ENCODE assay signal across 1 cellular context in the genomic region with DNA sequence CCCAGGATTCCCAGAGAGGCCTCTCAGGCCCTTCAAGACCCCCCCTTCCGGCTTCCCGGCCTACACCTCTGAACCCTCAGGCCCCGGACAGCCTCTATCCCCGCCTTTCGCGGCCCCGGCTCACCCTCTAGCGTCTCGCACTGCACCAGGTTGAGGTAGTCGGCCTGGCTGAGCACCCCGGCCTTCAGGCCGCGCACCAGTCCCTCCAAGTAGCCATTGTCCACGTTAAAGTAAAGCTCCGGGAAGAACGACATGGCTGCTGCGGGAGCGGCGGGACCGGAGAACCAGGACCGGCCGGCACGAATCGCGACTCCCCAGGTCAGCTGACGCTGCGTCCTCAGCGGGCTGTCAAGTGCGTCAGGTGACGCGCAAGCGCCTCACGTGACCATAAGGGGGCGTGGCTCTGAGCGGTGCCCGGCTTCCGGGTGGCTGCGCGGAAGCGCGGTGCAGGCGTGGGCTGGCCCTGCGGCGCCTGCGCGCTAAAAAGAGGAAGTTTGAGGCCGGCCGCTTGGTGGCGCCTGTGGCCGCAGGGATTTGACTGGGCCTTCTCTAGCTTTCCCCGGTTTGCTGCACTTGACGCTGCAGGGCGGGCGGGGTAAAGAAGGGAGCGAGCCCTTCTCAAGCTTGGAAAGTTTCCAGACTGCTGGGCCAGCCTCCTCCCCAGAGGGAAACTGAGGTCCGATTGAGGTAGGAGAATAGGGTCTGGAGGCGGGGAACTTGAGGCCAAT.
A peak's percentile ranks its signal among the peaks of the same experiment; 100 is the strongest.
TF ChIP-seq lines count a peak whose summit lies in the region.

A gene (minus strand): TSS at position 325 of the 728 bp plus-strand sequence. CDS start 71 bp downstream, at position 254.

TF ChIP-seq in HepG2, 621 proteins besides CTCF, POLR2A, EP300 and RAD21 (continued from another document and continues in another):
- TF ChIP-seq, protein P1, sequence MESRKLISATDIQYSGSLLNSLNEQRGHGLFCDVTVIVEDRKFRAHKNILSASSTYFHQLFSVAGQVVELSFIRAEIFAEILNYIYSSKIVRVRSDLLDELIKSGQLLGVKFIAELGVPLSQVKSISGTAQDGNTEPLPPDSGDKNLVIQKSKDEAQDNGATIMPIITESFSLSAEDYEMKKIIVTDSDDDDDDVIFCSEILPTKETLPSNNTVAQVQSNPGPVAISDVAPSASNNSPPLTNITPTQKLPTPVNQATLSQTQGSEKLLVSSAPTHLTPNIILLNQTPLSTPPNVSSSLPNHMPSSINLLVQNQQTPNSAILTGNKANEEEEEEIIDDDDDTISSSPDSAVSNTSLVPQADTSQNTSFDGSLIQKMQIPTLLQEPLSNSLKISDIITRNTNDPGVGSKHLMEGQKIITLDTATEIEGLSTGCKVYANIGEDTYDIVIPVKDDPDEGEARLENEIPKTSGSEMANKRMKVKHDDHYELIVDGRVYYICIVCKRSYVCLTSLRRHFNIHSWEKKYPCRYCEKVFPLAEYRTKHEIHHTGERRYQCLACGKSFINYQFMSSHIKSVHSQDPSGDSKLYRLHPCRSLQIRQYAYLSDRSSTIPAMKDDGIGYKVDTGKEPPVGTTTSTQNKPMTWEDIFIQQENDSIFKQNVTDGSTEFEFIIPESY (CRISPR knock-in tag; IDR thresholded peaks at IDR 0.05) = peak; percentile 52; the same call in 1 of the 2 replicates
- TF ChIP-seq SKI (IDR thresholded peaks at IDR 0.05; ENCODE audit: partially characterized antibody) (peak; percentile 56), ZNF256 (CRISPR knock-in tag; conservative IDR thresholded peaks at IDR 0.05) (no peak), PHF8 (CRISPR knock-in tag; IDR thresholded peaks at IDR 0.05) (peak; percentile 95), ZNF589 (CRISPR knock-in tag; conservative IDR thresholded peaks at IDR 0.05) (peak; percentile 70; the same call in 1 of the 2 replicates), TBX3 (IDR thresholded peaks at IDR 0.05; ENCODE audit: borderline replicate concordance) (peak; percentile 67), ZNF616 (CRISPR knock-in tag; IDR thresholded peaks at IDR 0.05; ENCODE audit: low read depth) (peak; percentile 77; the same call in 1 of the 2 replicates), ZNF263 (CRISPR knock-in tag; IDR thresholded peaks at IDR 0.05) (no peak), ZC3H13 (CRISPR knock-in tag; IDR thresholded peaks at IDR 0.05) (peak; percentile 45; the same call in 1 of the 2 replicates), TCF7L2 (IDR thresholded peaks at IDR 0.05; ENCODE audit: low read depth, low read length) (no peak), ZSCAN21 (CRISPR knock-in tag; IDR thresholded peaks at IDR 0.05; ENCODE audit: borderline replicate concordance) (no peak; the same call in 1 of the 2 replicates), MAF1 (CRISPR knock-in tag; IDR thresholded peaks at IDR 0.05; ENCODE audit: borderline replicate concordance) (peak; percentile 86), ZNF788 (CRISPR knock-in tag; IDR thresholded peaks at IDR 0.05; ENCODE audit: borderline replicate concordance) (peak; percentile 99), FOXA3 (CRISPR knock-in tag; IDR thresholded peaks at IDR 0.05) (peak; percentile 64; the same call in 1 of the 2 replicates), DR1 (CRISPR knock-in tag; IDR thresholded peaks at IDR 0.05) (peak; percentile 62; the same call in 1 of the 2 replicates), EED (CRISPR knock-in tag; IDR thresholded peaks at IDR 0.05) (peak; percentile 90), ZNF549 (CRISPR knock-in tag; IDR thresholded peaks at IDR 0.05) (no peak), STAG1 (CRISPR knock-in tag; IDR thresholded peaks at IDR 0.05) (peak; percentile 68), FOXO1 (CRISPR knock-in tag; IDR thresholded peaks at IDR 0.05) (peak; percentile 45), ZNF136 (CRISPR knock-in tag; IDR thresholded peaks at IDR 0.05; ENCODE audit: low read depth) (peak; percentile 52; the same call in 1 of the 2 replicates), AGO1 (IDR thresholded peaks at IDR 0.05; ENCODE audit: low read depth, low read length, poor library complexity, severe bottlenecking) (peak; percentile 26), NFKBIZ (CRISPR knock-in tag; IDR thresholded peaks at IDR 0.05) (0 out of 2 replicates have a peak, but pooled peaks have one; percentile 81), ARNT2 (CRISPR knock-in tag; IDR thresholded peaks at IDR 0.05; ENCODE audit: low read depth) (peak; percentile 66; the same call in 1 of the 2 replicates), KLF12 (CRISPR knock-in tag; IDR thresholded peaks at IDR 0.05; ENCODE audit: borderline replicate concordance) (0 out of 2 replicates have a peak, but pooled peaks have one; percentile 26), SOX13 (IDR thresholded peaks at IDR 0.05) (peak; percentile 21; the same call in 1 of the 2 replicates), SOX13 (CRISPR knock-in tag; conservative IDR thresholded peaks at IDR 0.05 in 1 of 2, IDR thresholded peaks at IDR 0.05 in 1 of 2) (peak in 1 of 2 experiments; percentile 42; a peak in 1 of 4 replicates), HDAC2 (CRISPR knock-in tag; IDR thresholded peaks at IDR 0.05) (peak; percentile 96), CEBPG (CRISPR knock-in tag; IDR thresholded peaks at IDR 0.05) (no peak; the same call in 1 of the 2 replicates), RELA (CRISPR knock-in tag; IDR thresholded peaks at IDR 0.05) (peak; percentile 92; the same call in 1 of the 2 replicates)
- TF ChIP-seq, protein P2, sequence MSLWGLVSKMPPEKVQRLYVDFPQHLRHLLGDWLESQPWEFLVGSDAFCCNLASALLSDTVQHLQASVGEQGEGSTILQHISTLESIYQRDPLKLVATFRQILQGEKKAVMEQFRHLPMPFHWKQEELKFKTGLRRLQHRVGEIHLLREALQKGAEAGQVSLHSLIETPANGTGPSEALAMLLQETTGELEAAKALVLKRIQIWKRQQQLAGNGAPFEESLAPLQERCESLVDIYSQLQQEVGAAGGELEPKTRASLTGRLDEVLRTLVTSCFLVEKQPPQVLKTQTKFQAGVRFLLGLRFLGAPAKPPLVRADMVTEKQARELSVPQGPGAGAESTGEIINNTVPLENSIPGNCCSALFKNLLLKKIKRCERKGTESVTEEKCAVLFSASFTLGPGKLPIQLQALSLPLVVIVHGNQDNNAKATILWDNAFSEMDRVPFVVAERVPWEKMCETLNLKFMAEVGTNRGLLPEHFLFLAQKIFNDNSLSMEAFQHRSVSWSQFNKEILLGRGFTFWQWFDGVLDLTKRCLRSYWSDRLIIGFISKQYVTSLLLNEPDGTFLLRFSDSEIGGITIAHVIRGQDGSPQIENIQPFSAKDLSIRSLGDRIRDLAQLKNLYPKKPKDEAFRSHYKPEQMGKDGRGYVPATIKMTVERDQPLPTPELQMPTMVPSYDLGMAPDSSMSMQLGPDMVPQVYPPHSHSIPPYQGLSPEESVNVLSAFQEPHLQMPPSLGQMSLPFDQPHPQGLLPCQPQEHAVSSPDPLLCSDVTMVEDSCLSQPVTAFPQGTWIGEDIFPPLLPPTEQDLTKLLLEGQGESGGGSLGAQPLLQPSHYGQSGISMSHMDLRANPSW (CRISPR knock-in tag; IDR thresholded peaks at IDR 0.05; ENCODE audit: borderline replicate concordance) = peak; percentile 88
- TF ChIP-seq, protein P3, sequence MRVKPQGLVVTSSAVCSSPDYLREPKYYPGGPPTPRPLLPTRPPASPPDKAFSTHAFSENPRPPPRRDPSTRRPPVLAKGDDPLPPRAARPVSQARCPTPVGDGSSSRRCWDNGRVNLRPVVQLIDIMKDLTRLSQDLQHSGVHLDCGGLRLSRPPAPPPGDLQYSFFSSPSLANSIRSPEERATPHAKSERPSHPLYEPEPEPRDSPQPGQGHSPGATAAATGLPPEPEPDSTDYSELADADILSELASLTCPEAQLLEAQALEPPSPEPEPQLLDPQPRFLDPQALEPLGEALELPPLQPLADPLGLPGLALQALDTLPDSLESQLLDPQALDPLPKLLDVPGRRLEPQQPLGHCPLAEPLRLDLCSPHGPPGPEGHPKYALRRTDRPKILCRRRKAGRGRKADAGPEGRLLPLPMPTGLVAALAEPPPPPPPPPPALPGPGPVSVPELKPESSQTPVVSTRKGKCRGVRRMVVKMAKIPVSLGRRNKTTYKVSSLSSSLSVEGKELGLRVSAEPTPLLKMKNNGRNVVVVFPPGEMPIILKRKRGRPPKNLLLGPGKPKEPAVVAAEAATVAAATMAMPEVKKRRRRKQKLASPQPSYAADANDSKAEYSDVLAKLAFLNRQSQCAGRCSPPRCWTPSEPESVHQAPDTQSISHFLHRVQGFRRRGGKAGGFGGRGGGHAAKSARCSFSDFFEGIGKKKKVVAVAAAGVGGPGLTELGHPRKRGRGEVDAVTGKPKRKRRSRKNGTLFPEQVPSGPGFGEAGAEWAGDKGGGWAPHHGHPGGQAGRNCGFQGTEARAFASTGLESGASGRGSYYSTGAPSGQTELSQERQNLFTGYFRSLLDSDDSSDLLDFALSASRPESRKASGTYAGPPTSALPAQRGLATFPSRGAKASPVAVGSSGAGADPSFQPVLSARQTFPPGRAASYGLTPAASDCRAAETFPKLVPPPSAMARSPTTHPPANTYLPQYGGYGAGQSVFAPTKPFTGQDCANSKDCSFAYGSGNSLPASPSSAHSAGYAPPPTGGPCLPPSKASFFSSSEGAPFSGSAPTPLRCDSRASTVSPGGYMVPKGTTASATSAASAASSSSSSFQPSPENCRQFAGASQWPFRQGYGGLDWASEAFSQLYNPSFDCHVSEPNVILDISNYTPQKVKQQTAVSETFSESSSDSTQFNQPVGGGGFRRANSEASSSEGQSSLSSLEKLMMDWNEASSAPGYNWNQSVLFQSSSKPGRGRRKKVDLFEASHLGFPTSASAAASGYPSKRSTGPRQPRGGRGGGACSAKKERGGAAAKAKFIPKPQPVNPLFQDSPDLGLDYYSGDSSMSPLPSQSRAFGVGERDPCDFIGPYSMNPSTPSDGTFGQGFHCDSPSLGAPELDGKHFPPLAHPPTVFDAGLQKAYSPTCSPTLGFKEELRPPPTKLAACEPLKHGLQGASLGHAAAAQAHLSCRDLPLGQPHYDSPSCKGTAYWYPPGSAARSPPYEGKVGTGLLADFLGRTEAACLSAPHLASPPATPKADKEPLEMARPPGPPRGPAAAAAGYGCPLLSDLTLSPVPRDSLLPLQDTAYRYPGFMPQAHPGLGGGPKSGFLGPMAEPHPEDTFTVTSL (CRISPR knock-in tag; IDR thresholded peaks at IDR 0.05; ENCODE audit: borderline replicate concordance) = peak; percentile 69; the same call in 1 of the 2 replicates
- TF ChIP-seq, protein P4, sequence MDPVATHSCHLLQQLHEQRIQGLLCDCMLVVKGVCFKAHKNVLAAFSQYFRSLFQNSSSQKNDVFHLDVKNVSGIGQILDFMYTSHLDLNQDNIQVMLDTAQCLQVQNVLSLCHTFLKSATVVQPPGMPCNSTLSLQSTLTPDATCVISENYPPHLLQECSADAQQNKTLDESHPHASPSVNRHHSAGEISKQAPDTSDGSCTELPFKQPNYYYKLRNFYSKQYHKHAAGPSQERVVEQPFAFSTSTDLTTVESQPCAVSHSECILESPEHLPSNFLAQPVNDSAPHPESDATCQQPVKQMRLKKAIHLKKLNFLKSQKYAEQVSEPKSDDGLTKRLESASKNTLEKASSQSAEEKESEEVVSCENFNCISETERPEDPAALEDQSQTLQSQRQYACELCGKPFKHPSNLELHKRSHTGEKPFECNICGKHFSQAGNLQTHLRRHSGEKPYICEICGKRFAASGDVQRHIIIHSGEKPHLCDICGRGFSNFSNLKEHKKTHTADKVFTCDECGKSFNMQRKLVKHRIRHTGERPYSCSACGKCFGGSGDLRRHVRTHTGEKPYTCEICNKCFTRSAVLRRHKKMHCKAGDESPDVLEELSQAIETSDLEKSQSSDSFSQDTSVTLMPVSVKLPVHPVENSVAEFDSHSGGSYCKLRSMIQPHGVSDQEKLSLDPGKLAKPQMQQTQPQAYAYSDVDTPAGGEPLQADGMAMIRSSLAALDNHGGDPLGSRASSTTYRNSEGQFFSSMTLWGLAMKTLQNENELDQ (CRISPR knock-in tag; IDR thresholded peaks at IDR 0.05; ENCODE audit: borderline replicate concordance) = no peak
- TF ChIP-seq, protein P5, sequence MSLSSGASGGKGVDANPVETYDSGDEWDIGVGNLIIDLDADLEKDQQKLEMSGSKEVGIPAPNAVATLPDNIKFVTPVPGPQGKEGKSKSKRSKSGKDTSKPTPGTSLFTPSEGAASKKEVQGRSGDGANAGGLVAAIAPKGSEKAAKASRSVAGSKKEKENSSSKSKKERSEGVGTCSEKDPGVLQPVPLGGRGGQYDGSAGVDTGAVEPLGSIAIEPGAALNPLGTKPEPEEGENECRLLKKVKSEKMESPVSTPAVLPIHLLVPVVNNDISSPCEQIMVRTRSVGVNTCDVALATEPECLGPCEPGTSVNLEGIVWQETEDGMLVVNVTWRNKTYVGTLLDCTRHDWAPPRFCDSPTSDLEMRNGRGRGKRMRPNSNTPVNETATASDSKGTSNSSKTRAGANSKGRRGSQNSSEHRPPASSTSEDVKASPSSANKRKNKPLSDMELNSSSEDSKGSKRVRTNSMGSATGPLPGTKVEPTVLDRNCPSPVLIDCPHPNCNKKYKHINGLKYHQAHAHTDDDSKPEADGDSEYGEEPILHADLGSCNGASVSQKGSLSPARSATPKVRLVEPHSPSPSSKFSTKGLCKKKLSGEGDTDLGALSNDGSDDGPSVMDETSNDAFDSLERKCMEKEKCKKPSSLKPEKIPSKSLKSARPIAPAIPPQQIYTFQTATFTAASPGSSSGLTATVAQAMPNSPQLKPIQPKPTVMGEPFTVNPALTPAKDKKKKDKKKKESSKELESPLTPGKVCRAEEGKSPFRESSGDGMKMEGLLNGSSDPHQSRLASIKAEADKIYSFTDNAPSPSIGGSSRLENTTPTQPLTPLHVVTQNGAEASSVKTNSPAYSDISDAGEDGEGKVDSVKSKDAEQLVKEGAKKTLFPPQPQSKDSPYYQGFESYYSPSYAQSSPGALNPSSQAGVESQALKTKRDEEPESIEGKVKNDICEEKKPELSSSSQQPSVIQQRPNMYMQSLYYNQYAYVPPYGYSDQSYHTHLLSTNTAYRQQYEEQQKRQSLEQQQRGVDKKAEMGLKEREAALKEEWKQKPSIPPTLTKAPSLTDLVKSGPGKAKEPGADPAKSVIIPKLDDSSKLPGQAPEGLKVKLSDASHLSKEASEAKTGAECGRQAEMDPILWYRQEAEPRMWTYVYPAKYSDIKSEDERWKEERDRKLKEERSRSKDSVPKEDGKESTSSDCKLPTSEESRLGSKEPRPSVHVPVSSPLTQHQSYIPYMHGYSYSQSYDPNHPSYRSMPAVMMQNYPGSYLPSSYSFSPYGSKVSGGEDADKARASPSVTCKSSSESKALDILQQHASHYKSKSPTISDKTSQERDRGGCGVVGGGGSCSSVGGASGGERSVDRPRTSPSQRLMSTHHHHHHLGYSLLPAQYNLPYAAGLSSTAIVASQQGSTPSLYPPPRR (CRISPR knock-in tag; IDR thresholded peaks at IDR 0.05; ENCODE audit: borderline replicate concordance) = 0 out of 2 replicates have a peak, but pooled peaks have one; percentile 31
- TF ChIP-seq, protein P6, sequence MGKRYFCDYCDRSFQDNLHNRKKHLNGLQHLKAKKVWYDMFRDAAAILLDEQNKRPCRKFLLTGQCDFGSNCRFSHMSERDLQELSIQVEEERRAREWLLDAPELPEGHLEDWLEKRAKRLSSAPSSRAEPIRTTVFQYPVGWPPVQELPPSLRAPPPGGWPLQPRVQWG (CRISPR knock-in tag; IDR thresholded peaks at IDR 0.05; ENCODE audit: borderline replicate concordance, low read depth) = no peak
- TF ChIP-seq, protein P7, sequence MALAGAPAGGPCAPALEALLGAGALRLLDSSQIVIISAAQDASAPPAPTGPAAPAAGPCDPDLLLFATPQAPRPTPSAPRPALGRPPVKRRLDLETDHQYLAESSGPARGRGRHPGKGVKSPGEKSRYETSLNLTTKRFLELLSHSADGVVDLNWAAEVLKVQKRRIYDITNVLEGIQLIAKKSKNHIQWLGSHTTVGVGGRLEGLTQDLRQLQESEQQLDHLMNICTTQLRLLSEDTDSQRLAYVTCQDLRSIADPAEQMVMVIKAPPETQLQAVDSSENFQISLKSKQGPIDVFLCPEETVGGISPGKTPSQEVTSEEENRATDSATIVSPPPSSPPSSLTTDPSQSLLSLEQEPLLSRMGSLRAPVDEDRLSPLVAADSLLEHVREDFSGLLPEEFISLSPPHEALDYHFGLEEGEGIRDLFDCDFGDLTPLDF (CRISPR knock-in tag; IDR thresholded peaks at IDR 0.05) = peak; percentile 66; the same call in 1 of the 2 replicates
